Comparison of ENCODE assay signal across 21 cellular contexts in the genomic region with DNA sequence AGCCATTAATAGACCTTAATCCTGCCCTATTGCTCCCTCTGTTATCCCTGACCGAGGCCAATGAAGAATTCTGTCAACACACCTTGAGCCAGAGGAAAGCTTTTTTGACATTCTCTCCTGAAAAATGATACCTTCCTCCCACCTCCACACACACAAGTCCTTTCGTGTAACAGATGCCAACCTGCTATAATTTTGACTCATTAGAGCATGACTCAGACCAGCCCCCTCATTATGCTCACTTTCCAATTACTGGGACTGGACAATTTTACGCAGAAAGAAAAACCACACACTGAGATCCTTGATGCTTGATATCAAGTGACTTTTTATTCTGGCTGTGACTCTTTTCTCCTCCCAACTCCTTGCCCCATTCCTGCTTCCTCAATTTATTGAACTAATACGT. TPM values are rescaled to one million over a fixed set of nuclear protein-coding genes. Genes with fewer than 3 reads are reported as not detected.
DNase-seq lines count a peak whose midpoint lies in the region; ATAC-seq, FAIRE-seq and TF ChIP-seq lines count a peak whose summit lies in the region.
"Had no signal": no experiment of that assay in that cellular context is flagged by ENCODE, and none has a peak within 500 bp of the region (broad histone marks: within the 10 kb centered on the region; RNA-seq: fewer than 3 reads in every experiment).

No MANE protein-coding gene starts in this region.

- CTCF ChIA-PET in activated CD8-positive, alpha-beta memory T cell treated with anti-CD3 and anti-CD28 coated beads, Interleukin-2, amount 10 ng/mL, durations not matched to agents 7 days and 5 days (lab: Charles Lee): no interaction called here

- ATAC-seq in HG02623 (IDR thresholded peaks at IDR 0.05; ENCODE audit: unreplicated experiment): no peak
- ATAC-seq in activated CD8-positive, alpha-beta memory T cell treated with anti-CD3 and anti-CD28 coated beads, Interleukin-2, amount 10 ng/mL, durations not matched to agents 7 days and 5 days: no peak
- ATAC-seq: CD8-positive, alpha-beta T cell; HCT116; T-helper 17 cell had no signal

- H3K27ac Mint-ChIP-seq in activated CD8-positive, alpha-beta memory T cell treated with anti-CD3 and anti-CD28 coated beads, Interleukin-2, amount 10 ng/mL, durations not matched to agents 7 days and 5 days: no peak overlapping the region
- H3K27ac Mint-ChIP-seq: CD8-positive, alpha-beta T cell; dendritic cell treated with granulocyte-macrophage colony-stimulating factor and Interleukin-4, amounts not matched to agents 40 ng/mL and 50 ng/mL, for 4 days; T-helper 17 cell had no signal

- TF ChIP-seq CTCF in fibroblast of mammary gland (conservative IDR thresholded peaks at IDR 0.05; ENCODE audit: control insufficient read depth, insufficient read depth, low read depth, low read length): no peak

- DNase-seq in HT1080 (ENCODE audit: low read depth) (peak; percentile 19), NCI-H2081 (lab: John Stamatoyannopoulos, UW) (peak; percentile 92 to 99), NCI-H69 (lab: John Stamatoyannopoulos, UW) (peak; percentile 95), fibroblast of mammary gland (ENCODE audit: low read depth) (peak; percentile 3), GM19239 (ENCODE audit: insufficient read length, low spot score) (no peak)
- DNase-seq in activated CD8-positive, alpha-beta memory T cell treated with anti-CD3 and anti-CD28 coated beads, Interleukin-2, amount 10 ng/mL, durations not matched to agents 7 days and 5 days: no peak
- DNase-seq: activated CD8-positive, alpha-beta memory T cell treated with anti-CD3 and anti-CD28 coated beads, Interleukin-2, amount 50 U/mL, for 48 hours; CD8-positive, alpha-beta T cell; Karpas-422; NCI-H1048; SJCRH30; stimulated activated CD4-positive, alpha-beta T cell treated with anti-CD3 and anti-CD28 coated beads, Interleukin-4, amount 100 ng/mL, for 24 hours; stomach; T-helper 17 cell; transverse colon; WERI-Rb-1 had no signal

- H3K4me1 Mint-ChIP-seq in activated CD8-positive, alpha-beta memory T cell treated with anti-CD3 and anti-CD28 coated beads, Interleukin-2, amount 10 ng/mL, durations not matched to agents 7 days and 5 days: no peaks in the 10 kb centered on the region
- H3K4me1 Mint-ChIP-seq: T-helper 17 cell had no signal

- no peak for FAIRE-seq in GM19239 (lab: Jason Lieb, UNC)
- FAIRE-seq: endothelial cell of umbilical vein had no signal

- no peak overlapping the region for H3K4me3 Mint-ChIP-seq in activated CD8-positive, alpha-beta memory T cell treated with anti-CD3 and anti-CD28 coated beads, Interleukin-2, amount 10 ng/mL, durations not matched to agents 7 days and 5 days
- H3K4me3 Mint-ChIP-seq: CD8-positive, alpha-beta T cell; dendritic cell treated with granulocyte-macrophage colony-stimulating factor and Interleukin-4, amounts not matched to agents 40 ng/mL and 50 ng/mL, for 4 days; T-helper 17 cell had no signal

- no peaks in the 10 kb centered on the region for H3K36me3 Mint-ChIP-seq in activated CD8-positive, alpha-beta memory T cell treated with anti-CD3 and anti-CD28 coated beads, Interleukin-2, amount 10 ng/mL, durations not matched to agents 7 days and 5 days
- H3K36me3 Mint-ChIP-seq: CD8-positive, alpha-beta T cell had no signal

- peaks cover 7% of the 10 kb centered on the region for H3K9me3 Mint-ChIP-seq in activated CD8-positive, alpha-beta memory T cell treated with anti-CD3 and anti-CD28 coated beads, Interleukin-2, amount 10 ng/mL, durations not matched to agents 7 days and 5 days (ENCODE audit: low read depth)

- H3K4me3 ChIP-seq in fibroblast of mammary gland (ENCODE audit: control insufficient read depth, low read depth, low read length): no peak overlapping the region
- H3K4me3 ChIP-seq: lung, SJCRH30, stomach, transverse colon had no signal

- no peaks in the 10 kb centered on the region for H3K27me3 Mint-ChIP-seq in activated CD8-positive, alpha-beta memory T cell treated with anti-CD3 and anti-CD28 coated beads, Interleukin-2, amount 10 ng/mL, durations not matched to agents 7 days and 5 days
- H3K27me3 Mint-ChIP-seq: dendritic cell treated with granulocyte-macrophage colony-stimulating factor and Interleukin-4, amounts not matched to agents 40 ng/mL and 50 ng/mL, for 4 days; T-helper 17 cell had no signal

RNA-seq across cellular contexts. Expression of a gene that starts 50.9 kb away (rescaled TPM):
- total RNA-seq in HT1080 (2014; rRNA removed; shearing (Covaris generic)): 0.21 TPM in 1 of 2 replicates, not detected in the other
- 0.14 TPM in 1 of 2 replicates, not detected in the other for polyA plus RNA-seq in HT1080 (2015; cell fraction: cytosol; rRNA removed)
- polyA plus RNA-seq in HT1080 (2015; cell fraction: nucleus; rRNA removed): 0.07 and 0.56 TPM in 2 replicates
- not detected for total RNA-seq in activated CD8-positive, alpha-beta memory T cell treated with anti-CD3 and anti-CD28 coated beads, Interleukin-2, amount 10 ng/mL, durations not matched to agents 7 days and 5 days
- total RNA-seq: CD8-positive, alpha-beta T cell; endothelial cell of umbilical vein; T-helper 17 cell had no signal
- polyA plus RNA-seq: endothelial cell of umbilical vein had no signal

Comparison
In these comparisons a context has a peak if more than half of its experiments do, and no peak if none do; other contexts are left out.
1. DNase-seq: peak in HT1080 (single experiment), NCI-H2081 (2 of 2), NCI-H69 (single experiment) and fibroblast of mammary gland (single experiment); none in activated CD8-positive, alpha-beta memory T cell treated with anti-CD3 and anti-CD28 coated beads, Interleukin-2, amount 10 ng/mL, durations not matched to agents 7 days and 5 days (single experiment) and GM19239 (single experiment).